ENCODE assay signal across 15 cellular contexts in genomic region chr1:229087339-229087738, GRCh38.
"Had no signal": no experiment of that assay in that cellular context is flagged by ENCODE, and none has a peak within 500 bp of the region (broad histone marks: within the 10 kb centered on the region; RNA-seq: fewer than 3 reads in every experiment).

No MANE protein-coding gene starts in this region.

- H3K9me3 ChIP-seq: prostate gland had no signal

- H3K36me3 ChIP-seq: heart right ventricle, prostate gland had no signal

- ATAC-seq: activated CD8-positive, alpha-beta memory T cell treated with anti-CD3 and anti-CD28 coated beads, Interleukin-2, amount 10 ng/mL, durations not matched to agents 7 days and 5 days; activated T-cell treated with anti-CD3 and anti-CD28 coated beads, Interleukin-2, amount 50 U/mL, for 4 hours; naive thymus-derived CD4-positive, alpha-beta T cell; T-cell had no signal

- H3K4me3 ChIP-seq: heart right ventricle, prostate gland had no signal

- H3K4me3 Mint-ChIP-seq: activated CD8-positive, alpha-beta memory T cell treated with anti-CD3 and anti-CD28 coated beads, Interleukin-2, amount 10 ng/mL, durations not matched to agents 7 days and 5 days; activated naive CD8-positive, alpha-beta T cell; activated T-cell treated with anti-CD3 and anti-CD28 coated beads, Interleukin-2, amount 50 U/mL, for 4 hours; naive thymus-derived CD4-positive, alpha-beta T cell; stimulated activated naive CD8-positive, alpha-beta T cell treated with anti-CD3 and anti-CD28 coated beads, Interleukin-15, Interleukin-2, amounts not matched to agents 100 ng/mL and 50 ng/mL, for 24 hours; T-cell had no signal

- H3K4me1 Mint-ChIP-seq: activated CD8-positive, alpha-beta memory T cell treated with anti-CD3 and anti-CD28 coated beads, Interleukin-2, amount 10 ng/mL, durations not matched to agents 7 days and 5 days had no signal

- H3K27ac Mint-ChIP-seq: activated CD8-positive, alpha-beta memory T cell treated with anti-CD3 and anti-CD28 coated beads, Interleukin-2, amount 10 ng/mL, durations not matched to agents 7 days and 5 days; activated naive CD8-positive, alpha-beta T cell; naive thymus-derived CD4-positive, alpha-beta T cell; stimulated activated naive CD8-positive, alpha-beta T cell treated with anti-CD3 and anti-CD28 coated beads, Interleukin-15, Interleukin-2, amounts not matched to agents 100 ng/mL and 50 ng/mL, for 24 hours; T-cell had no signal

- H3K27me3 Mint-ChIP-seq: activated naive CD8-positive, alpha-beta T cell; stimulated activated naive CD8-positive, alpha-beta T cell treated with anti-CD3 and anti-CD28 coated beads, Interleukin-15, Interleukin-2, amounts not matched to agents 100 ng/mL and 50 ng/mL, for 24 hours had no signal

- H3K27ac ChIP-seq: heart right ventricle, prostate gland had no signal

- DNase-seq: activated CD4-positive, alpha-beta T cell treated with anti-CD3 and anti-CD28 coated beads for 1 hour; activated CD4-positive, alpha-beta T cell treated with anti-CD3 and anti-CD28 coated beads, Interleukin-2, amount 50 U/mL, for 48 hours; activated CD8-positive, alpha-beta memory T cell treated with anti-CD3 and anti-CD28 coated beads, Interleukin-2, amount 10 ng/mL, durations not matched to agents 7 days and 5 days; activated gamma-delta T cell; activated T-cell treated with anti-CD3 and anti-CD28 coated beads, Interleukin-2, amount 50 U/mL, for 4 hours; amygdala; heart right ventricle; kidney; naive thymus-derived CD4-positive, alpha-beta T cell; stimulated activated CD4-positive, alpha-beta T cell treated with anti-CD3 and anti-CD28 coated beads, Interleukin-4, amount 100 ng/mL, for 1 hour; T-cell; T1000 had no signal
